23 cellular contexts compared by ENCODE assay signal in the genomic region with DNA sequence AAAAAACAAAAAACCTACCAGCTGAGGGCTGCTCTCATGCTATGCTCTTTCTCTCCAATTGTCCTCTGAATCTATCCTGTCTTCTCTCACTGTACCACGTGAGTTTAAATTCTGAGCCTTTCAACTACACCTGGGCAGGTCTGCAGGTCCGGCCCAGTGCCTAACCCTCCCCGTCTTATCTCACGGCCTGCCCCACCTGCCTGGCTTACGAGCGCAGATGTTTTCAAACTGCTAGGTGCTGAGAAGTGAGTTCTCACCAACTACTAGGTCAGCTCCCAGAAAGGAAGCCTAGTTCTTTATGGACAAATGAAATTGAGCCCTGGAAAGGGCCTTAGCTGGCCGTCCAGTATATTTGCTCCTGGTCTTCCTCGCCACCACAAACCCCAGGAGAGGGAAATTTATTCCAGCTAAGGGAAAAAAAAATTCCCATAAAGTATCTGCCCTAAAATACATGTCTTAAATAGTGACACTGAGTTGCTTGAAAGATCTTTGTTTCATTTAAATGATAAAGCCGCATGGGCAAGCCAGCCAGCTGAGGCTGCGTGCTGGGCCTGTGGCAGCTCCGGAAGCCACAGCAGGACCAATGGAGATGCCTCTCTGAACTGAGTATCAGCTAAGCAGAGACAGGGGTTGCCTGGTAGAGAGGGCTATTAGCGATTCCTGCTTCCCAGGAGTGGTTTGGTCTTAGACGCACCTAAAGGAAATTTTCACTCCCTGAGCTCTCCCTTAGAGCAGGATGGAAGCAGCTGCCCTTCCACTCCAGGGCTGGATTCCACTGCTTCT.
"Had no signal": no experiment of that assay in that cellular context is flagged by ENCODE, and none has a peak within 500 bp of the region (broad histone marks: within the 10 kb centered on the region; RNA-seq: fewer than 3 reads in every experiment).

No MANE protein-coding gene starts in this region.

- H3K4me3 Mint-ChIP-seq: activated naive CD8-positive, alpha-beta T cell treated with anti-CD3 and anti-CD28 coated beads for 36 hours; activated T-cell treated with anti-CD3 and anti-CD28 coated beads, Interleukin-2, amount 50 U/mL, for 24 hours; immature natural killer cell; natural killer cell; stimulated activated naive B cell treated with anti-CD40 and anti-IgM and Interleukin-4, amounts not matched to agents 10 μg/mL and 1 μg/mL and 100 μg/mL, for 72 hours had no signal

- H3K4me3 ChIP-seq: dorsolateral prefrontal cortex, heart right ventricle, left lung, lung, pancreas, smooth muscle cell had no signal

- H3K27me3 Mint-ChIP-seq: activated naive CD8-positive, alpha-beta T cell treated with anti-CD3 and anti-CD28 coated beads for 36 hours; activated T-cell treated with anti-CD3 and anti-CD28 coated beads, Interleukin-2, amount 50 U/mL, for 24 hours had no signal

- H3K27me3 ChIP-seq: dorsolateral prefrontal cortex, left lung, neutrophil, pancreas had no signal

- H3K4me2 ChIP-seq: smooth muscle cell had no signal

- H3K9me3 ChIP-seq: left lung, neutrophil, pancreas had no signal

- ATAC-seq: heart right ventricle; left lung; natural killer cell; sciatic nerve; stimulated activated naive B cell treated with anti-CD40 and anti-IgM and Interleukin-4, amounts not matched to agents 10 μg/mL and 1 μg/mL and 100 μg/mL, for 72 hours had no signal

- H3K36me3 Mint-ChIP-seq: natural killer cell; stimulated activated naive B cell treated with anti-CD40 and anti-IgM and Interleukin-4, amounts not matched to agents 10 μg/mL and 1 μg/mL and 100 μg/mL, for 72 hours had no signal

- H3K27ac Mint-ChIP-seq: activated naive CD8-positive, alpha-beta T cell treated with anti-CD3 and anti-CD28 coated beads for 36 hours; activated T-cell treated with anti-CD3 and anti-CD28 coated beads, Interleukin-2, amount 50 U/mL, for 24 hours; immature natural killer cell; natural killer cell; stimulated activated naive B cell treated with anti-CD40 and anti-IgM and Interleukin-4, amounts not matched to agents 10 μg/mL and 1 μg/mL and 100 μg/mL, for 72 hours had no signal

- H3K4me1 Mint-ChIP-seq: immature natural killer cell, natural killer cell had no signal

- H3K36me3 ChIP-seq: heart right ventricle, left lung, neutrophil, pancreas, WERI-Rb-1 had no signal

- H3K27ac ChIP-seq: heart right ventricle, left lung, neutrophil, pancreas, WERI-Rb-1 had no signal

- DNase-seq: activated CD4-positive, alpha-beta T cell treated with anti-CD3 and anti-CD28 coated beads for 1 hour; activated CD4-positive, alpha-beta T cell treated with anti-CD3 and anti-CD28 coated beads, Interleukin-2, amount 50 U/mL, for 4 hours; activated CD8-positive, alpha-beta memory T cell treated with anti-CD3 and anti-CD28 coated beads for 24 hours; activated CD8-positive, alpha-beta memory T cell treated with anti-CD3 and anti-CD28 coated beads, Interleukin-2, amount 50 U/mL, for 4 hours; activated naive CD4-positive, alpha-beta T cell treated with Interleukin-2 at 50 U/mL for 16 hours; activated naive CD8-positive, alpha-beta T cell treated with anti-CD3 and anti-CD28 coated beads for 36 hours; activated T-cell treated with anti-CD3 and anti-CD28 coated beads, Interleukin-2, amount 50 U/mL, for 24 hours; central memory CD4-positive, alpha-beta T cell; dorsolateral prefrontal cortex; foreskin fibroblast; heart right ventricle; immature natural killer cell; natural killer cell; pancreas; stimulated activated CD4-positive, alpha-beta T cell treated with anti-CD3 and anti-CD28 coated beads, Interleukin-15, amount 100 ng/mL, for 24 hours; stimulated activated naive B cell treated with anti-CD40 and anti-IgM and Interleukin-4, amounts not matched to agents 10 μg/mL and 1 μg/mL and 100 μg/mL, for 72 hours; T-helper 1 cell; WERI-Rb-1 had no signal

- H3K4me1 ChIP-seq: heart right ventricle, left lung, pancreas had no signal

- H3K9me3 Mint-ChIP-seq: activated T-cell treated with anti-CD3 and anti-CD28 coated beads, Interleukin-2, amount 50 U/mL, for 24 hours had no signal
